In genomic region chr7:100429637-100430449, GRCh38 we compare ENCODE assay signal across 8 cellular contexts. TPM values are rescaled to one million over a fixed set of nuclear protein-coding genes. Genes with fewer than 3 reads are reported as not detected.
DNase-seq lines count a peak whose midpoint lies in the region; ATAC-seq, FAIRE-seq and TF ChIP-seq lines count a peak whose summit lies in the region.

TSS of gene MEPCE (plus strand) at chr7:100429831. CDS start at chr7:100430019, 188 bp downstream.

- no peak for TF ChIP-seq CTCF in GM12878 (IDR thresholded peaks at IDR 0.05 in 2 of 3, conservative IDR thresholded peaks at IDR 0.05 in 1 of 3; ENCODE audit: control insufficient read depth in 2 of 3, extremely low read depth in 1 of 3, insufficient read depth in 1 of 3, low read depth in 3 of 3, low read length in 3 of 3)
- TF ChIP-seq CTCF in retinal pigment epithelial cell (conservative IDR thresholded peaks at IDR 0.05; ENCODE audit: low read depth, low read length), result no peak

- peak within 1 kb of the TSS; percentile 74 for H3K4me3 ChIP-seq in GM12878
- peak within 1 kb of the TSS; percentile 85 for H3K4me3 ChIP-seq in retinal pigment epithelial cell (ENCODE audit: low read length)

- peak within 1 kb of the TSS; percentile 42; the same call in 1 of the 2 replicates for H2AFZ ChIP-seq in GM12878 (ENCODE audit: control insufficient read depth, low read depth, low read length)

- DNase-seq in NCI-H2107 treated with DMSO at 0.1 percent for 48 hours (lab: John Stamatoyannopoulos, UW; ENCODE audit: unreplicated experiment) (peak; percentile 94), GM12878 (ENCODE audit: low read depth, low spot score) (peak; percentile 68), hippocampal formation (lab: John Stamatoyannopoulos, UW) (peak; percentile 87 to 91), retinal pigment epithelial cell (ENCODE audit: low read depth) (peak; percentile 85), OCI-M2 (lab: John Stamatoyannopoulos, UW; ENCODE audit: unreplicated experiment) (no peak)

- RAD21 ChIA-PET in GM12878 (lab: Charles Lee; ENCODE audit: unreplicated experiment), result interaction anchor here (0.7 to 3.1 kb wide), 17 partner anchors 10 to 347 kb away, joined by 3 to 25 read pairs (median 5); partner anchors contain the start of gene LAMTOR4

- TF ChIP-seq RAD21 in GM12878 (IDR thresholded peaks at IDR 0.05; ENCODE audit: insufficient read depth, low read depth, low read length), result no peak

- TF ChIP-seq POLR2A in GM12878 (IDR thresholded peaks at IDR 0.05; ENCODE audit: low read depth, low read length), result peak; percentile 69

- H3K9me3 ChIP-seq in GM12878 (replicated peaks; ENCODE audit: control insufficient read depth, insufficient read depth, low read length), result no peaks in the 10 kb centered on the region

- ATAC-seq in GM18519 (IDR thresholded peaks at IDR 0.05; ENCODE audit: low FRiP score, unreplicated experiment) (peak; percentile 22), HG03039 (IDR thresholded peaks at IDR 0.05; ENCODE audit: unreplicated experiment) (peak; percentile 33), GM12878 (peak; percentile 69)

- WGBS in GM12878 (ENCODE audit: insufficient coverage, insufficient replicate concordance, low lambda C conversion rate, missing lambda C conversion rate), result 2% methylated on average over 74 of the region's 94 CpGs

- peaks cover 40% of the 10 kb centered on the region for H3K79me2 ChIP-seq in GM12878 (ENCODE audit: control insufficient read depth, insufficient read depth, low read length)

- CTCF ChIA-PET in GM12878 (lab: Yijun Ruan, JAX), result interaction anchor here (0.6 to 1.6 kb wide), 10 partner anchors 12 to 343 kb away, joined by 3 to 8 read pairs (median 4); partner anchors contain the start of gene PILRB

- no peaks in the 10 kb centered on the region for H3K27me3 ChIP-seq in GM12878 (replicated peaks in 1 of 2; ENCODE audit: control insufficient read depth in 2 of 2, insufficient read depth in 2 of 2, low read length in 1 of 2)

- H4K20me1 ChIP-seq in GM12878 (ENCODE audit: control insufficient read depth, insufficient read depth), result no peaks in the 10 kb centered on the region

- peak; percentile 58 for FAIRE-seq in TTC549 (lab: Jason Lieb, UNC)
- FAIRE-seq in GM12878 (lab: Jason Lieb, UNC), result peak; percentile 73

- POLR2A ChIA-PET in GM12878 (lab: Charles Lee), result interaction anchor here (0.5 to 2.5 kb wide), 33 partner anchors 7 to 446 kb away, joined by 3 to 18 read pairs (median 6); partner anchors contain the start of genes FBXO24, LRCH4, MOSPD3 and POP7

- peak within 1 kb of the TSS; percentile 98 for H3K9ac ChIP-seq in GM12878 (ENCODE audit: control insufficient read depth, insufficient read depth, low read length)

- in situ Hi-C loops in GM12878 (cut with MboI), result no loop called here

- peak within 1 kb of the TSS; percentile 99 for H3K27ac ChIP-seq in GM12878 (ENCODE audit: control insufficient read depth, insufficient read depth)

- peak within 1 kb of the TSS; percentile 97 for H3K4me2 ChIP-seq in GM12878 (ENCODE audit: control insufficient read depth, insufficient read depth)

- intact Hi-C loops in GM12878 (cut with micrococcal nuclease; ENCODE audit: unreplicated experiment), result loop anchor here (1.0 kb wide), 1 partner anchor 34 kb away; no protein-coding TSS in a partner anchor

- H3K4me1 ChIP-seq in GM12878 (ENCODE audit: control insufficient read depth, insufficient read depth, low read length), result peaks cover 28% of the 10 kb centered on the region

- BruUV-seq in GM12878 (replicated peaks; lab: Mats Ljungman, UMichigan), result TSS peak; percentile 74

- SMC1A ChIA-PET in GM12878 (lab: Charles Lee; ENCODE audit: uncharacterized antibody, unreplicated experiment), result interaction anchor here (0.6 to 3.0 kb wide), 12 partner anchors 10 to 243 kb away, joined by 3 to 15 read pairs (median 3); no protein-coding TSS in a partner anchor

- TF ChIP-seq EP300 in GM12878 (IDR thresholded peaks at IDR 0.05; ENCODE audit: borderline replicate concordance in 1 of 2, control insufficient read depth in 1 of 2, low read depth in 2 of 2, low read length in 2 of 2), result no peak

- peaks cover 2 to 14% of the 10 kb centered on the region in 2 experiments; a peak in 3 of 4 replicates for H3K36me3 ChIP-seq in GM12878 (ENCODE audit: control insufficient read depth in 2 of 2, insufficient read depth in 2 of 2, low read length in 1 of 2)

TF ChIP-seq in GM12878, 131 proteins besides CTCF, POLR2A, EP300 and RAD21 (continues in another document):
- TF ChIP-seq TCF3 (IDR thresholded peaks at IDR 0.05; ENCODE audit: borderline replicate concordance, insufficient read depth, low read depth, low read length) (0 out of 2 replicates have a peak, but pooled peaks have one; percentile 27), HDAC6 (IDR thresholded peaks at IDR 0.05; ENCODE audit: unreplicated experiment) (peak; percentile 7), ASH2L (IDR thresholded peaks at IDR 0.05; ENCODE audit: borderline replicate concordance, low read depth) (no peak), TCF7 (IDR thresholded peaks at IDR 0.05; ENCODE audit: borderline replicate concordance) (no peak), HCFC1 (IDR thresholded peaks at IDR 0.05; ENCODE audit: low read length) (no peak), PKNOX1 (IDR thresholded peaks at IDR 0.05) (peak; percentile 52), TAF1 (IDR thresholded peaks at IDR 0.05; ENCODE audit: borderline replicate concordance, low read depth, low read length) (no peak; the same call in 1 of the 2 replicates), ATF7 (IDR thresholded peaks at IDR 0.05; ENCODE audit: low read depth) (no peak), SRF (IDR thresholded peaks at IDR 0.05; ENCODE audit: low read depth in 2 of 2, low read length in 2 of 2) (no peak), IRF4 (IDR thresholded peaks at IDR 0.05; ENCODE audit: low read depth, low read length) (no peak), ETV6 (conservative IDR thresholded peaks at IDR 0.05 in 1 of 2, IDR thresholded peaks at IDR 0.05 in 1 of 2; ENCODE audit: borderline replicate concordance in 1 of 2, low read depth in 1 of 2) (no peak), SREBF2 (IDR thresholded peaks at IDR 0.05; ENCODE audit: low read length) (no peak), RUNX3 (IDR thresholded peaks at IDR 0.05; ENCODE audit: low read length) (no peak), IKZF1 (conservative IDR thresholded peaks at IDR 0.05) (peak; percentile 70), TBL1XR1 (IDR thresholded peaks at IDR 0.05; ENCODE audit: low read depth, low read length) (no peak), POU2F2 (IDR thresholded peaks at IDR 0.05; ENCODE audit: borderline replicate concordance, low read depth, low read length) (peak; percentile 15; the same call in 2 of the 3 replicates), SIX5 (IDR thresholded peaks at IDR 0.05; ENCODE audit: low read depth, low read length, severe bottlenecking) (no peak), CHD4 (IDR thresholded peaks at IDR 0.05) (no peak), ZZZ3 (IDR thresholded peaks at IDR 0.05; ENCODE audit: control insufficient read depth, insufficient read length, low read depth) (no peak)

RNA-seq across cellular contexts. Expression of gene MEPCE, which starts in this region (rescaled TPM):
- total RNA-seq in GM12878 (2013; cell fraction: nucleolus; rRNA removed), result 21.3 and 27.2 TPM in 2 replicates
- total RNA-seq in GM12878 (2014; rRNA removed) (33.8 and 39.6 TPM in 2 replicates), GM12878 (2014; rRNA removed; fragmentation: Illumina TruSeq; extraction: Trizol) (22.8 and 26.0 TPM in 2 replicates), GM12878 (2021) (46.0 and 48.0 TPM in 2 replicates)
- 17.6 TPM for polyA plus RNA-seq in GM12878 (2011; ENCODE audit: low read depth)
- polyA plus RNA-seq in GM12878 (2011; rRNA removed) (9.1 and 16.2 TPM in 2 replicates), GM12878 (2014; fragmentation: Illumina TruSeq; extraction: Trizol) (15.1 and 35.8 TPM in 2 replicates), GM12878 (2014; fragmentation: Nextera tagmentation; extraction: Ambion mirVana) (10 to 100 TPM in 1 of 2 experiments, 1 to 10 TPM in 1; 8.2 to 12.6 TPM), GM12878 (2014; rRNA removed) (32.3 and 42.0 TPM in 2 replicates), GM12878 (2016; fragmentation: Nextera tagmentation; extraction: Ambion mirVana) (10 to 100 TPM; 14.9 to 18.1 TPM)
- 17.2 and 23.4 TPM in 2 replicates for polyA plus RNA-seq in GM12878 (2011; cell fraction: cytosol; rRNA removed)
- polyA plus RNA-seq in GM12878 (2011; cell fraction: nucleus; rRNA removed), result 33.6 and 46.8 TPM in 2 replicates
- 31.5 and 32.5 TPM in 2 replicates for polyA plus RNA-seq in GM12878 (2012)
- polyA minus RNA-seq in GM12878 (2011; rRNA and poly(A)+ RNA removed), result 23.3 and 38.0 TPM in 2 replicates
- 12.3 and 15.0 TPM in 2 replicates for polyA minus RNA-seq in GM12878 (2011; cell fraction: cytosol; rRNA and poly(A)+ RNA removed)
- 23.2 and 40.4 TPM in 2 replicates for polyA minus RNA-seq in GM12878 (2011; cell fraction: nucleus; rRNA and poly(A)+ RNA removed)
